In the genomic region with DNA sequence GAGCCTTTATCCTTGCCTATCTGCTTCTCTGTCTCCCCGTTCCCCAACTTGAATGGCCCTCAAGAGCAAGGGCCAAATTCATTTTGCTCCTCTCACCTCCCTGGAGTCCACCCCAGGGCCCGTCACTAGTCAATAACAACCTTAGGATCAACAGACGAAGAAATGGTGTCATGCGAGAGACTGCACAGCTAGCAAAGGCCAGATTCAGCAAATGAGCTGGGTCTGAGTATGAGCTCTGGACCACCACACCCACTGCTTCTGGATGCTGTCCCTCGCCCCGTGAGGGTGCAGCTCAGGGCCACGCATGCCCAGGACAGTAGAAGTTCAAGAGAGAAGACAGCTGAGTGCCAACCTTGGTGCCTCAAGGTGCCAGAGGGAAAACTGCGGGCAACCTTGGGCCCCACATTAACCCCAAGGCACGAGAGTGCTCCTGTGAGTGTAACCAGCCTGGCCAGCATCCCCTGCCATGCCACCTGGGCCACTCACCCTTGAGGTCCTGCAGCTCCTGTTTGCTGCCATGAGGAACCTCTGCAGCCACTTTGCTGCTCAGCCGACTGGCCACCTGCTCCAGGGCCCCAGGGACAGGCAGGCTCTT, we compare ENCODE assay signal across 11 cellular contexts. TPM values are rescaled to one million over a fixed set of nuclear protein-coding genes. Genes with fewer than 3 reads are reported as not detected.
DNase-seq lines count a peak whose midpoint lies in the region; ATAC-seq, FAIRE-seq and TF ChIP-seq lines count a peak whose summit lies in the region.
"Had no signal": no experiment of that assay in that cellular context is flagged by ENCODE, and none has a peak within 500 bp of the region (broad histone marks: within the 10 kb centered on the region; RNA-seq: fewer than 3 reads in every experiment).

No MANE protein-coding gene starts in this region.

- peaks cover 10% of the 10 kb centered on the region for H3K23me2 ChIP-seq in H1 (ENCODE audit: low read depth, low read length)

- no peak overlapping the region for H3K4ac ChIP-seq in H1 (replicated peaks; ENCODE audit: insufficient read length, low read depth, low read length)
- peak overlapping the region; percentile 95 for H3K4ac ChIP-seq in trophoblast cell (ENCODE audit: low read depth, low read length)

- H3K4me2 ChIP-seq in OCI-LY3 (ENCODE audit: low read length) (peak overlapping the region; percentile 95), H1 (ENCODE audit: insufficient read depth in 1 of 2, low read depth in 2 of 2, low read length in 2 of 2) (peak overlapping the region; percentile 90 to 91; a peak in 2 of 4 replicates), trophoblast cell (ENCODE audit: low read length) (peak overlapping the region; percentile 79)

- no peak overlapping the region for H2BK15ac ChIP-seq in H1 (ENCODE audit: low read length)

- no peak for TF ChIP-seq EP300 in H1 (IDR thresholded peaks at IDR 0.05; ENCODE audit: borderline replicate concordance in 1 of 2, low read depth in 2 of 2, low read length in 2 of 2)

- H3K18ac ChIP-seq in H1 (ENCODE audit: extremely low read depth, low read length) = no peak overlapping the region
- peak overlapping the region; percentile 5 for H3K18ac ChIP-seq in trophoblast cell (ENCODE audit: low read length)

- H2AK5ac ChIP-seq in H1 (ENCODE audit: low read depth, low read length) (no peak overlapping the region), trophoblast cell (ENCODE audit: low read length) (no peak overlapping the region)

- H4K20me1 ChIP-seq in OCI-LY3 (ENCODE audit: insufficient read depth, low read length) = peaks cover 15% of the 10 kb centered on the region; the same call in 1 of the 2 replicates
- H4K20me1 ChIP-seq in H1 (replicated peaks in 1 of 2; ENCODE audit: control insufficient read depth in 1 of 2, insufficient read depth in 2 of 2, low read length in 2 of 2) = peaks cover 12 to 13% of the 10 kb centered on the region in 2 experiments

- CTCF ChIA-PET in H1 (lab: Charles Lee; ENCODE audit: partially characterized antibody) = interaction anchor here (1.3 to 5.1 kb wide), 3 partner anchors 10 to 180 kb away, joined by 3 to 28 read pairs (median 6); partner anchors contain the start of gene AKAP8L

- peak overlapping the region; percentile 25 for H3K4me3 ChIP-seq in GM06990 (replicated peaks; ENCODE audit: low read depth, low read length)
- no peak overlapping the region for H3K4me3 ChIP-seq in OCI-LY3 (ENCODE audit: low read length)
- no peak overlapping the region for H3K4me3 ChIP-seq in H1 (ENCODE audit: extremely low read depth in 1 of 4, insufficient read depth in 2 of 4, low read depth in 3 of 4, low read length in 4 of 4)
- H3K4me3 ChIP-seq in trophoblast cell (ENCODE audit: low read depth, low read length) = no peak overlapping the region
- H3K4me3 ChIP-seq in brain microvascular endothelial cell (ENCODE audit: low read depth, low read length) = no peak overlapping the region

- whole genome bisulfite sequencing in H1 (ENCODE audit: extremely low coverage in 1 of 2, insufficient coverage in 1 of 2, insufficient read length in 1 of 2, insufficient replicate concordance in 2 of 2, low coverage in 1 of 2, low lambda C conversion rate in 2 of 2, missing lambda C conversion rate in 1 of 2), 2 experiments = 92% methylated on average over 10 of the region's 10 CpGs; no CpG with 5 or more reads in 1 of the 2 experiments
- WGBS in trophoblast cell (ENCODE audit: extremely low coverage, insufficient coverage, insufficient read length) = no CpG with 5 or more reads among the region's 10 CpGs

- H2BK12ac ChIP-seq in H1 (ENCODE audit: low read depth, low read length) (no peak overlapping the region), trophoblast cell (ENCODE audit: low read length) (no peak overlapping the region)

- H2BK5ac ChIP-seq in H1 (ENCODE audit: low read depth, low read length) = no peak overlapping the region
- no peak overlapping the region for H2BK5ac ChIP-seq in trophoblast cell (ENCODE audit: low read depth, low read length, poor library complexity)

- no peak overlapping the region for H3K56ac ChIP-seq in H1 (replicated peaks; ENCODE audit: insufficient read length, low read depth, low read length)

- H3K27me3 ChIP-seq in GM06990 (replicated peaks; ENCODE audit: control insufficient read depth, insufficient read depth, low read length) (no peaks in the 10 kb centered on the region), OCI-LY3 (ENCODE audit: low read depth, low read length) (no peaks in the 10 kb centered on the region), H1 (replicated peaks in 1 of 4; ENCODE audit: control insufficient read depth in 3 of 4, extremely low read depth in 1 of 4, insufficient read depth in 3 of 4, low read length in 3 of 4) (no peaks in the 10 kb centered on the region; a peak in 1 of 7 replicates), trophoblast cell (ENCODE audit: insufficient read depth, low read length) (no peaks in the 10 kb centered on the region), brain microvascular endothelial cell (replicated peaks) (no peaks in the 10 kb centered on the region)

- H4K8ac ChIP-seq in H1 (ENCODE audit: extremely low read depth, insufficient read depth, low read length) (no peak overlapping the region), trophoblast cell (ENCODE audit: low read depth, low read length) (no peak overlapping the region)

- no peak for FAIRE-seq in H1 (lab: Jason Lieb, UNC)

- no peak overlapping the region for H2AFZ ChIP-seq in OCI-LY3 (ENCODE audit: low read depth, low read length)
- no peak overlapping the region for H2AFZ ChIP-seq in H1 (ENCODE audit: low read length)
- no peak overlapping the region for H2AFZ ChIP-seq in trophoblast cell (ENCODE audit: insufficient read depth, low read length, poor library complexity)

- TF ChIP-seq POLR2A in H1 (IDR thresholded peaks at IDR 0.05; ENCODE audit: control extremely low read depth in 1 of 2, low read depth in 2 of 2, low read length in 2 of 2) = no peak

- no peak overlapping the region for H4K91ac ChIP-seq in H1 (replicated peaks; ENCODE audit: insufficient read length, low read length)
- no peak overlapping the region for H4K91ac ChIP-seq in trophoblast cell (ENCODE audit: low read depth, low read length)

- in situ Hi-C loops in brain microvascular endothelial cell (cut with HindIII; ENCODE audit: low pct_ligation_motif_present, low sequenced_read_pairs) = no loop called here

- H3K9ac ChIP-seq in OCI-LY3 (ENCODE audit: low read length) (no peak overlapping the region), H1 (replicated peaks in 1 of 4; ENCODE audit: extremely low read depth in 1 of 4, low read depth in 3 of 4, low read length in 3 of 4) (peak overlapping the region in 2 of 4 experiments; percentile 8 to 19; a peak in 2 of 7 replicates), trophoblast cell (ENCODE audit: low read length) (no peak overlapping the region)

- H3K79me2 ChIP-seq in OCI-LY3 (ENCODE audit: low read length) (peaks cover 58% of the 10 kb centered on the region), H1 (ENCODE audit: control insufficient read depth in 1 of 2, insufficient read depth in 2 of 2, low read length in 2 of 2) (peaks cover 0 to 29% of the 10 kb centered on the region in 2 experiments; a peak in 2 of 4 replicates), trophoblast cell (ENCODE audit: control insufficient read depth, insufficient read depth, low read length, poor library complexity) (peaks cover 19% of the 10 kb centered on the region)

- H3K14ac ChIP-seq in H1 (ENCODE audit: insufficient read length) (no peak overlapping the region), trophoblast cell (ENCODE audit: low read length) (no peak overlapping the region)

- H3K4me1 ChIP-seq in OCI-LY3 (ENCODE audit: low read length) (peaks cover 16% of the 10 kb centered on the region), H1 (replicated peaks in 1 of 4; ENCODE audit: control insufficient read depth in 3 of 4, insufficient read depth in 4 of 4, low read length in 3 of 4) (peaks cover 0 to 13% (median 8%) of the 10 kb centered on the region in 4 experiments; a peak in 6 of 7 replicates), trophoblast cell (ENCODE audit: control insufficient read depth in 1 of 2, insufficient read depth in 2 of 2, low read length in 2 of 2) (peaks cover 12 to 14% of the 10 kb centered on the region in 2 experiments)

- TF ChIP-seq CTCF in GM06990 (IDR thresholded peaks at IDR 0.05; ENCODE audit: insufficient read depth, low read length, poor library complexity, severe bottlenecking) (no peak), OCI-LY3 (IDR thresholded peaks at IDR 0.05; ENCODE audit: low read depth, low read length) (no peak), H1 (IDR thresholded peaks at IDR 0.05; ENCODE audit: control extremely low read depth in 1 of 3, insufficient read depth in 1 of 3, low read depth in 1 of 3, low read length in 3 of 3) (no peak), brain microvascular endothelial cell (IDR thresholded peaks at IDR 0.05; ENCODE audit: low read depth, low read length, missing control alignments) (no peak)

- no peak for ATAC-seq in GM18861 (IDR thresholded peaks at IDR 0.05; ENCODE audit: unreplicated experiment)
- no peak for ATAC-seq in HG02571 (IDR thresholded peaks at IDR 0.05; ENCODE audit: unreplicated experiment)
- ATAC-seq in GM19395 (IDR thresholded peaks at IDR 0.05; ENCODE audit: unreplicated experiment) = no peak

- DNase-seq in GM06990 (ENCODE audit: extremely low read depth, insufficient read length) (no peak), H1 (ENCODE audit: low read depth in 1 of 2, low spot score in 2 of 2) (no peak), trophoblast cell (no peak), brain microvascular endothelial cell (no peak)
- DNase-seq: amniotic stem cell, NCI-H187 treated with DMSO at 0.1 percent for 48 hours, nucleus accumbens had no signal

- no peak overlapping the region for H3K27ac ChIP-seq in OCI-LY3 (ENCODE audit: low read length)
- no peak overlapping the region for H3K27ac ChIP-seq in H1 (ENCODE audit: low read depth, low read length)
- H3K27ac ChIP-seq in trophoblast cell (ENCODE audit: low read depth, low read length) = no peak overlapping the region
- H3K27ac ChIP-seq in brain microvascular endothelial cell = no peak overlapping the region

- no peak overlapping the region for H4K12ac ChIP-seq in trophoblast cell (ENCODE audit: low read depth, low read length)

- H2BK120ac ChIP-seq in H1 (replicated peaks; ENCODE audit: low read depth, low read length) (no peak overlapping the region), trophoblast cell (ENCODE audit: insufficient read depth, low read length, poor library complexity) (no peak overlapping the region)

- H3K23ac ChIP-seq in H1 (ENCODE audit: insufficient read length) = no peak overlapping the region
- no peak overlapping the region for H3K23ac ChIP-seq in trophoblast cell (ENCODE audit: low read length)

- no peak overlapping the region for H2BK20ac ChIP-seq in H1 (ENCODE audit: low read length)

- no peaks in the 10 kb centered on the region for H3K9me3 ChIP-seq in OCI-LY3 (ENCODE audit: insufficient read depth, low read length)
- H3K9me3 ChIP-seq in H1 (ENCODE audit: insufficient read depth in 2 of 2, low read depth in 1 of 2, low read length in 1 of 2) = no peaks in the 10 kb centered on the region
- H3K9me3 ChIP-seq in trophoblast cell (ENCODE audit: insufficient read depth, low read depth, low read length) = no peaks in the 10 kb centered on the region

- POLR2A ChIA-PET in H1 (lab: Charles Lee; ENCODE audit: partially characterized antibody) = interaction anchor here (1.2 to 5.0 kb wide), 4 partner anchors 11 to 51 kb away, joined by 3 to 71 read pairs (median 5); partner anchors contain the start of genes AKAP8 and AKAP8L

- no peak for TF ChIP-seq RAD21 in H1 (IDR thresholded peaks at IDR 0.05 in 1 of 2, conservative IDR thresholded peaks at IDR 0.05 in 1 of 2; ENCODE audit: low read depth in 2 of 2, low read length in 2 of 2)

- no peak overlapping the region for H4K5ac ChIP-seq in H1 (ENCODE audit: insufficient read length, low read depth, low read length)

- H3K79me1 ChIP-seq in H1 (ENCODE audit: low read depth, low read length) (peaks cover 22% of the 10 kb centered on the region), trophoblast cell (ENCODE audit: low read length) (peaks cover 9% of the 10 kb centered on the region)

- H3K36me3 ChIP-seq in GM06990 (ENCODE audit: control insufficient read depth, insufficient read depth, low read length) (peaks cover 23% of the 10 kb centered on the region), OCI-LY3 (replicated peaks; ENCODE audit: low read depth, low read length) (peaks cover 28% of the 10 kb centered on the region), H1 (ENCODE audit: control insufficient read depth in 2 of 4, insufficient read depth in 4 of 4, low read length in 3 of 4) (peaks cover 2 to 11% (median 9%) of the 10 kb centered on the region in 4 experiments; a peak in 5 of 8 replicates), trophoblast cell (ENCODE audit: control insufficient read depth in 1 of 2, insufficient read depth in 2 of 2, low read length in 2 of 2) (peaks cover 35 to 44% of the 10 kb centered on the region in 2 experiments), brain microvascular endothelial cell (replicated peaks) (peaks cover 19% of the 10 kb centered on the region)

RNA-seq across cellular contexts. Expression of gene AKAP8L, which starts 11.8 kb away (rescaled TPM):
- 127 and 138 TPM in 2 replicates for total RNA-seq in H1 (2021; fragmentation: NEBNext Ultra II Directional; extraction: Animal tissue kit (Norgen Biotek cat#: 25700))
- polyA plus RNA-seq in H1 (2011; rRNA removed) = 75.1 and 149 TPM in 2 replicates
- polyA plus RNA-seq in H1 (2011; cell fraction: cytosol; rRNA removed) = 130 TPM
- polyA plus RNA-seq in H1 (2011; cell fraction: nucleus; rRNA removed) = 1,038 TPM
- polyA plus RNA-seq in H1 (2012, experiment 1 of 2) = 104 to 148 TPM (median 127 TPM) in 4 replicates
- 45.6 TPM for polyA plus RNA-seq in H1 (2012, experiment 2 of 2)
- polyA plus RNA-seq in H1 (2013, experiment 1 of 2) = 108 TPM
- polyA plus RNA-seq in H1 (2013, experiment 2 of 2) = 92.0 TPM
- 112 and 116 TPM in 2 replicates for polyA minus RNA-seq in H1 (2011; rRNA and poly(A)+ RNA removed)
- 69.8 TPM for polyA minus RNA-seq in H1 (2011; cell fraction: cytosol; rRNA and poly(A)+ RNA removed)
- 218 TPM for polyA minus RNA-seq in H1 (2011; cell fraction: nucleus; rRNA and poly(A)+ RNA removed)
- 92.6 and 94.5 TPM in 2 replicates for polyA plus RNA-seq in trophoblast cell (2013)

RNA-seq across cellular contexts. Expression of gene WIZ, which starts 19.1 kb away (rescaled TPM):
- total RNA-seq in H1 (2021; fragmentation: NEBNext Ultra II Directional; extraction: Animal tissue kit (Norgen Biotek cat#: 25700)) = 33.2 and 34.4 TPM in 2 replicates
- 12.5 and 22.7 TPM in 2 replicates for polyA plus RNA-seq in H1 (2011; rRNA removed)
- polyA plus RNA-seq in H1 (2011; cell fraction: cytosol; rRNA removed) = 11.9 TPM
- 33.7 TPM for polyA plus RNA-seq in H1 (2011; cell fraction: nucleus; rRNA removed)
- 19.0 to 28.5 TPM (median 25.3 TPM) in 4 replicates for polyA plus RNA-seq in H1 (2012, experiment 1 of 2)
- polyA plus RNA-seq in H1 (2012, experiment 2 of 2) = 19.5 TPM
- polyA plus RNA-seq in H1 (2013, experiment 1 of 2) = 21.0 TPM
- 20.8 TPM for polyA plus RNA-seq in H1 (2013, experiment 2 of 2)
- polyA minus RNA-seq in H1 (2011; rRNA and poly(A)+ RNA removed) = 4.1 and 4.7 TPM in 2 replicates
- 16.7 TPM for polyA minus RNA-seq in H1 (2011; cell fraction: cytosol; rRNA and poly(A)+ RNA removed)
- 12.7 TPM for polyA minus RNA-seq in H1 (2011; cell fraction: nucleus; rRNA and poly(A)+ RNA removed)
- 31.0 and 32.1 TPM in 2 replicates for polyA plus RNA-seq in trophoblast cell (2013)

RNA-seq across cellular contexts. Expression of gene RASAL3, which starts 33.7 kb away (rescaled TPM):
- total RNA-seq in H1 (2021; fragmentation: NEBNext Ultra II Directional; extraction: Animal tissue kit (Norgen Biotek cat#: 25700)) = 0.19 TPM in 2 replicates
- 0.63 and 2.4 TPM in 2 replicates for polyA plus RNA-seq in H1 (2011; rRNA removed)
- polyA plus RNA-seq in H1 (2011; cell fraction: cytosol; rRNA removed) = 0.57 TPM
- polyA plus RNA-seq in H1 (2011; cell fraction: nucleus; rRNA removed) = 2.5 TPM
- 0.20 to 0.94 TPM (median 0.53 TPM) in 4 replicates for polyA plus RNA-seq in H1 (2012, experiment 1 of 2)
- 0.47 TPM for polyA plus RNA-seq in H1 (2012, experiment 2 of 2)
- polyA plus RNA-seq in H1 (2013, experiment 1 of 2) = 0.67 TPM
- 0.64 TPM for polyA plus RNA-seq in H1 (2013, experiment 2 of 2)
- polyA minus RNA-seq in H1 (2011; rRNA and poly(A)+ RNA removed) = 0.16 TPM in 1 of 2 replicates, not detected in the other
- polyA minus RNA-seq in H1 (2011; cell fraction: cytosol; rRNA and poly(A)+ RNA removed) = not detected
- polyA minus RNA-seq in H1 (2011; cell fraction: nucleus; rRNA and poly(A)+ RNA removed) = 0.50 TPM
- polyA plus RNA-seq in trophoblast cell (2013) = 0.01 TPM in 1 of 2 replicates, not detected in the other

RNA-seq across cellular contexts. Expression of gene PGLYRP2, which starts 48.7 kb away (rescaled TPM):
- total RNA-seq in H1 (2021; fragmentation: NEBNext Ultra II Directional; extraction: Animal tissue kit (Norgen Biotek cat#: 25700)) = not detected in 2 replicates
- polyA plus RNA-seq in H1 (2011; rRNA removed) = not detected in 2 replicates
- not detected for polyA plus RNA-seq in H1 (2011; cell fraction: cytosol; rRNA removed)
- polyA plus RNA-seq in H1 (2011; cell fraction: nucleus; rRNA removed) = not detected
- polyA plus RNA-seq in H1 (2012, experiment 1 of 2) = not detected in 4 replicates
- not detected for polyA plus RNA-seq in H1 (2012, experiment 2 of 2)
- polyA plus RNA-seq in H1 (2013, experiment 1 of 2) = 0.02 TPM
- polyA plus RNA-seq in H1 (2013, experiment 2 of 2) = not detected
- not detected in 2 replicates for polyA minus RNA-seq in H1 (2011; rRNA and poly(A)+ RNA removed)
- polyA minus RNA-seq in H1 (2011; cell fraction: cytosol; rRNA and poly(A)+ RNA removed) = not detected
- not detected for polyA minus RNA-seq in H1 (2011; cell fraction: nucleus; rRNA and poly(A)+ RNA removed)
- polyA plus RNA-seq in trophoblast cell (2013) = not detected in 2 replicates

RNA-seq across cellular contexts. Expression of gene AKAP8, which starts 51.0 kb away (rescaled TPM):
- 41.0 and 41.3 TPM in 2 replicates for total RNA-seq in H1 (2021; fragmentation: NEBNext Ultra II Directional; extraction: Animal tissue kit (Norgen Biotek cat#: 25700))
- polyA plus RNA-seq in H1 (2011; rRNA removed) = 17.0 and 20.8 TPM in 2 replicates
- polyA plus RNA-seq in H1 (2011; cell fraction: cytosol; rRNA removed) = 21.3 TPM
- polyA plus RNA-seq in H1 (2011; cell fraction: nucleus; rRNA removed) = 40.5 TPM
- 21.9 to 26.0 TPM (median 24.2 TPM) in 4 replicates for polyA plus RNA-seq in H1 (2012, experiment 1 of 2)
- 9.4 TPM for polyA plus RNA-seq in H1 (2012, experiment 2 of 2)
- polyA plus RNA-seq in H1 (2013, experiment 1 of 2) = 18.7 TPM
- 18.2 TPM for polyA plus RNA-seq in H1 (2013, experiment 2 of 2)
- 10.3 and 11.2 TPM in 2 replicates for polyA minus RNA-seq in H1 (2011; rRNA and poly(A)+ RNA removed)
- polyA minus RNA-seq in H1 (2011; cell fraction: cytosol; rRNA and poly(A)+ RNA removed) = 16.2 TPM
- 15.7 TPM for polyA minus RNA-seq in H1 (2011; cell fraction: nucleus; rRNA and poly(A)+ RNA removed)
- 40.6 and 42.9 TPM in 2 replicates for polyA plus RNA-seq in trophoblast cell (2013)
